In genomic region chr10:15147594-15148392, GRCh38 we compare ENCODE assay signal across 17 cellular contexts. TPM values are rescaled to one million over a fixed set of nuclear protein-coding genes. Genes with fewer than 3 reads are reported as not detected.
DNase-seq lines count a peak whose midpoint lies in the region; FAIRE-seq and TF ChIP-seq lines count a peak whose summit lies in the region.
"Had no signal": no experiment of that assay in that cellular context is flagged by ENCODE, and none has a peak within 500 bp of the region (broad histone marks: within the 10 kb centered on the region; RNA-seq: fewer than 3 reads in every experiment).

No MANE protein-coding gene starts in this region.

- no peak overlapping the region for H3K14ac ChIP-seq in H1 (ENCODE audit: insufficient read length)

- no peak overlapping the region for H3K4me2 ChIP-seq in H1 (ENCODE audit: insufficient read depth in 1 of 2, low read depth in 2 of 2, low read length in 2 of 2)
- H3K4me2 ChIP-seq: BLaER1 treated with 17β-estradiol and CSF1 and Interleukin-3, amounts not matched to agents 10 nM and 100 nM; GM23338 had no signal

- no peak for FAIRE-seq in H1 (lab: Jason Lieb, UNC)
- FAIRE-seq: HTR-8/SVneo had no signal

- no peak for TF ChIP-seq EP300 in H1 (IDR thresholded peaks at IDR 0.05; ENCODE audit: borderline replicate concordance in 1 of 2, low read depth in 2 of 2, low read length in 2 of 2)

- no peaks in the 10 kb centered on the region for H3K9me3 ChIP-seq in HEK293 (ENCODE audit: control insufficient read depth, insufficient read depth, low read depth, low read length)
- H3K9me3 ChIP-seq in H1 (ENCODE audit: insufficient read depth in 2 of 2, low read depth in 1 of 2, low read length in 1 of 2) = 0 out of 4 replicates have a peak, but pooled peaks cover 0 to 4% of the 10 kb centered on the region in 2 experiments

- H3K4me1 ChIP-seq in HEK293 (ENCODE audit: control insufficient read depth, insufficient read depth, low read length) (no peaks in the 10 kb centered on the region), H1 (replicated peaks in 1 of 4; ENCODE audit: control insufficient read depth in 3 of 4, insufficient read depth in 4 of 4, low read length in 3 of 4) (no peaks in the 10 kb centered on the region; a peak in 1 of 7 replicates)

- H3K9ac ChIP-seq in H1 (replicated peaks in 1 of 4; ENCODE audit: extremely low read depth in 1 of 4, low read depth in 3 of 4, low read length in 3 of 4) = no peak overlapping the region
- H3K9ac ChIP-seq: BLaER1 treated with 17β-estradiol and CSF1 and Interleukin-3, amounts not matched to agents 10 nM and 100 nM had no signal

- 95% methylated on average over 4 of the region's 4 CpGs; no CpG with 5 or more reads in 1 of the 2 experiments for WGBS in H1 (ENCODE audit: extremely low coverage in 1 of 2, insufficient coverage in 1 of 2, insufficient read length in 1 of 2, insufficient replicate concordance in 2 of 2, low coverage in 1 of 2, low lambda C conversion rate in 2 of 2, missing lambda C conversion rate in 1 of 2), 2 experiments

- H3K36me3 Mint-ChIP-seq in activated CD4-positive, alpha-beta T cell treated with anti-CD3 and anti-CD28 coated beads, Interleukin-2, amount 10 ng/mL, durations not matched to agents 7 days and 5 days (ENCODE audit: low read depth) = peaks cover 18% of the 10 kb centered on the region
- H3K36me3 Mint-ChIP-seq: IgD-negative memory B cell had no signal

- peak overlapping the region; percentile 54 for H3K27ac Mint-ChIP-seq in activated CD4-positive, alpha-beta T cell treated with anti-CD3 and anti-CD28 coated beads, Interleukin-2, amount 10 ng/mL, durations not matched to agents 7 days and 5 days
- H3K27ac Mint-ChIP-seq: B cell; CD8-positive, alpha-beta T cell; GM23338; IgD-negative memory B cell had no signal

- peaks cover 23% of the 10 kb centered on the region for H3K4me1 Mint-ChIP-seq in activated CD4-positive, alpha-beta T cell treated with anti-CD3 and anti-CD28 coated beads, Interleukin-2, amount 10 ng/mL, durations not matched to agents 7 days and 5 days

- no peaks in the 10 kb centered on the region for H3K27me3 Mint-ChIP-seq in activated CD4-positive, alpha-beta T cell treated with anti-CD3 and anti-CD28 coated beads, Interleukin-2, amount 10 ng/mL, durations not matched to agents 7 days and 5 days
- H3K27me3 Mint-ChIP-seq: B cell, IgD-negative memory B cell had no signal

- H3K18ac ChIP-seq in H1 (ENCODE audit: extremely low read depth, low read length) = no peak overlapping the region

- H4K20me1 ChIP-seq in H1 (replicated peaks in 1 of 2; ENCODE audit: control insufficient read depth in 1 of 2, insufficient read depth in 2 of 2, low read length in 2 of 2) = peaks cover 0 to 4% of the 10 kb centered on the region in 2 experiments
- H4K20me1 ChIP-seq: BLaER1 treated with 17β-estradiol and CSF1 and Interleukin-3, amounts not matched to agents 10 nM and 100 nM had no signal

- H4K5ac ChIP-seq in H1 (ENCODE audit: insufficient read length, low read depth, low read length) = no peak overlapping the region

- TF ChIP-seq POLR2A in H1 (IDR thresholded peaks at IDR 0.05; ENCODE audit: control extremely low read depth in 1 of 2, low read depth in 2 of 2, low read length in 2 of 2) = no peak

- H3K36me3 ChIP-seq in HEK293 (ENCODE audit: control insufficient read depth in 2 of 2, insufficient read depth in 1 of 2, low read length in 2 of 2) (no peaks in the 10 kb centered on the region), H1 (ENCODE audit: control insufficient read depth in 2 of 4, insufficient read depth in 4 of 4, low read length in 3 of 4) (no peaks in the 10 kb centered on the region)
- H3K36me3 ChIP-seq: BLaER1 treated with 17β-estradiol and CSF1 and Interleukin-3, amounts not matched to agents 10 nM and 100 nM had no signal

- no peak overlapping the region for H2BK20ac ChIP-seq in H1 (ENCODE audit: low read length)

- TF ChIP-seq RAD21 in H1 (IDR thresholded peaks at IDR 0.05 in 1 of 2, conservative IDR thresholded peaks at IDR 0.05 in 1 of 2; ENCODE audit: low read depth in 2 of 2, low read length in 2 of 2) = no peak

- H3K4ac ChIP-seq in H1 (replicated peaks; ENCODE audit: insufficient read length, low read depth, low read length) = no peak overlapping the region

- H4K91ac ChIP-seq in H1 (replicated peaks; ENCODE audit: insufficient read length, low read length) = no peak overlapping the region

- H2BK12ac ChIP-seq in H1 (ENCODE audit: low read depth, low read length) = no peak overlapping the region

- H3K27ac ChIP-seq in HEK293 (ENCODE audit: extremely low read depth, low read depth, low read length) = no peak overlapping the region
- H3K27ac ChIP-seq in H1 (ENCODE audit: low read depth, low read length) = no peak overlapping the region
- H3K27ac ChIP-seq: BLaER1 treated with 17β-estradiol and CSF1 and Interleukin-3, amounts not matched to agents 10 nM and 100 nM had no signal

- TF ChIP-seq CTCF in HEK293 (tag by site-specific recombination; IDR thresholded peaks at IDR 0.05) = no peak
- no peak for TF ChIP-seq CTCF in H1 (IDR thresholded peaks at IDR 0.05; ENCODE audit: control extremely low read depth in 1 of 3, insufficient read depth in 1 of 3, low read depth in 1 of 3, low read length in 3 of 3)

- H3K9me3 Mint-ChIP-seq in activated CD4-positive, alpha-beta T cell treated with anti-CD3 and anti-CD28 coated beads, Interleukin-2, amount 10 ng/mL, durations not matched to agents 7 days and 5 days = peaks cover 5% of the 10 kb centered on the region
- H3K9me3 Mint-ChIP-seq: CD8-positive, alpha-beta T cell; GM23338 had no signal

- H3K79me1 ChIP-seq in H1 (ENCODE audit: low read depth, low read length) = peaks cover 4% of the 10 kb centered on the region; the same call in 1 of the 2 replicates

- H2AFZ ChIP-seq in H1 (ENCODE audit: low read length) = no peak overlapping the region
- H2AFZ ChIP-seq: GM23338 had no signal

- no peak overlapping the region for H3K4me3 ChIP-seq in HEK293 (ENCODE audit: low read depth, low read length)
- no peak overlapping the region for H3K4me3 ChIP-seq in H1 (ENCODE audit: extremely low read depth in 1 of 4, insufficient read depth in 2 of 4, low read depth in 3 of 4, low read length in 4 of 4)
- H3K4me3 ChIP-seq: BLaER1 treated with 17β-estradiol and CSF1 and Interleukin-3, amounts not matched to agents 10 nM and 100 nM; GM23338 had no signal

- H3K4me3 Mint-ChIP-seq in activated CD4-positive, alpha-beta T cell treated with anti-CD3 and anti-CD28 coated beads, Interleukin-2, amount 10 ng/mL, durations not matched to agents 7 days and 5 days = no peak overlapping the region
- H3K4me3 Mint-ChIP-seq: B cell; CD8-positive, alpha-beta T cell; GM23338; IgD-negative memory B cell had no signal

- DNase-seq in activated CD4-positive, alpha-beta T cell treated with anti-CD3 and anti-CD28 coated beads, Interleukin-2, amount 10 ng/mL, durations not matched to agents 7 days and 5 days = no peak
- no peak for DNase-seq in activated CD4-positive, alpha-beta T cell treated with anti-CD3 and anti-CD28 coated beads for 1 hour
- DNase-seq in H1 (ENCODE audit: low read depth in 1 of 2, low spot score in 2 of 2) (no peak), SHP77 (lab: John Stamatoyannopoulos, UW) (no peak)
- DNase-seq in central memory CD4-positive, alpha-beta T cell = no peak
- DNase-seq: 8988T; Calu3; CD8-positive, alpha-beta T cell; DMS79 treated with DMSO at 0.1 percent for 48 hours; GF-D8; H7 had no signal

- peaks cover 0 to 21% of the 10 kb centered on the region in 2 experiments; a peak in 2 of 4 replicates for H3K79me2 ChIP-seq in H1 (ENCODE audit: control insufficient read depth in 1 of 2, insufficient read depth in 2 of 2, low read length in 2 of 2)

- peaks cover 8% of the 10 kb centered on the region; the same call in 1 of the 2 replicates for H3K23me2 ChIP-seq in H1 (ENCODE audit: low read depth, low read length)

- H2BK120ac ChIP-seq in H1 (replicated peaks; ENCODE audit: low read depth, low read length) = no peak overlapping the region

- no peak overlapping the region for H3K23ac ChIP-seq in H1 (ENCODE audit: insufficient read length)

- no peak overlapping the region for H4K8ac ChIP-seq in H1 (ENCODE audit: extremely low read depth, insufficient read depth, low read length)

- H2BK15ac ChIP-seq in H1 (ENCODE audit: low read length) = no peak overlapping the region

- no peak overlapping the region for H3K56ac ChIP-seq in H1 (replicated peaks; ENCODE audit: insufficient read length, low read depth, low read length)

- H2BK5ac ChIP-seq in H1 (ENCODE audit: low read depth, low read length) = no peak overlapping the region

- POLR2A ChIA-PET in activated CD4-positive, alpha-beta T cell treated with anti-CD3 and anti-CD28 coated beads, Interleukin-2, amount 10 ng/mL, durations not matched to agents 7 days and 5 days (lab: Charles Lee) = no interaction called here
- POLR2A ChIA-PET in HEK293 (lab: Yijun Ruan, JAX) = no interaction called here
- POLR2A ChIA-PET in H1 (lab: Charles Lee; ENCODE audit: partially characterized antibody) = no interaction called here

- H2AK5ac ChIP-seq in H1 (ENCODE audit: low read depth, low read length) = no peak overlapping the region

- CTCF ChIA-PET in activated CD4-positive, alpha-beta T cell treated with anti-CD3 and anti-CD28 coated beads, Interleukin-2, amount 10 ng/mL, durations not matched to agents 7 days and 5 days (lab: Charles Lee) = interaction anchor here (0.6 to 1.2 kb wide), 2 partner anchors 9 to 16 kb away, joined by 3 read pairs; no protein-coding TSS in a partner anchor
- CTCF ChIA-PET in HEK293 (lab: Yijun Ruan, JAX) = interaction anchor here (0.6 kb wide), 1 partner anchor 26 kb away, joined by 3 read pairs; no protein-coding TSS in a partner anchor
- CTCF ChIA-PET in H1 (lab: Charles Lee; ENCODE audit: partially characterized antibody) = no interaction called here

- H3K27me3 ChIP-seq in H1 (replicated peaks in 1 of 4; ENCODE audit: control insufficient read depth in 3 of 4, extremely low read depth in 1 of 4, insufficient read depth in 3 of 4, low read length in 3 of 4) = no peaks in the 10 kb centered on the region
- H3K27me3 ChIP-seq: BLaER1 treated with 17β-estradiol and CSF1 and Interleukin-3, amounts not matched to agents 10 nM and 100 nM had no signal

RNA-seq across cellular contexts. Expression of gene NMT2, which starts 20.7 kb away (rescaled TPM):
- total RNA-seq in activated CD4-positive, alpha-beta T cell treated with anti-CD3 and anti-CD28 coated beads, Interleukin-2, amount 10 ng/mL, durations not matched to agents 7 days and 5 days = 10 to 100 TPM; 47.7 to 50.9 TPM
- total RNA-seq in H1 (2021; fragmentation: NEBNext Ultra II Directional; extraction: Animal tissue kit (Norgen Biotek cat#: 25700)) = 15.4 and 16.6 TPM in 2 replicates
- polyA plus RNA-seq in H1 (2011; rRNA removed) = 4.4 and 4.7 TPM in 2 replicates
- polyA plus RNA-seq in H1 (2011; cell fraction: cytosol; rRNA removed) = 5.4 TPM
- 5.7 TPM for polyA plus RNA-seq in H1 (2011; cell fraction: nucleus; rRNA removed)
- polyA plus RNA-seq in H1 (2012, experiment 1 of 2) = 8.2 to 15.1 TPM (median 9.4 TPM) in 4 replicates
- 2.3 TPM for polyA plus RNA-seq in H1 (2012, experiment 2 of 2)
- polyA plus RNA-seq in H1 (2013, experiment 1 of 2) = 8.8 TPM
- 9.0 TPM for polyA plus RNA-seq in H1 (2013, experiment 2 of 2)
- polyA minus RNA-seq in H1 (2011; rRNA and poly(A)+ RNA removed) = 4.0 and 6.3 TPM in 2 replicates
- 2.7 TPM for polyA minus RNA-seq in H1 (2011; cell fraction: cytosol; rRNA and poly(A)+ RNA removed)
- 10.1 TPM for polyA minus RNA-seq in H1 (2011; cell fraction: nucleus; rRNA and poly(A)+ RNA removed)

RNA-seq across cellular contexts. Expression of gene RPP38, which starts 50.6 kb away (rescaled TPM):
- total RNA-seq in activated CD4-positive, alpha-beta T cell treated with anti-CD3 and anti-CD28 coated beads, Interleukin-2, amount 10 ng/mL, durations not matched to agents 7 days and 5 days = 10 to 100 TPM; 17.4 to 19.2 TPM
- total RNA-seq in H1 (2021; fragmentation: NEBNext Ultra II Directional; extraction: Animal tissue kit (Norgen Biotek cat#: 25700)) = 21.9 and 23.3 TPM in 2 replicates
- polyA plus RNA-seq in H1 (2011; rRNA removed) = 17.4 and 20.8 TPM in 2 replicates
- polyA plus RNA-seq in H1 (2011; cell fraction: cytosol; rRNA removed) = 26.8 TPM
- 17.7 TPM for polyA plus RNA-seq in H1 (2011; cell fraction: nucleus; rRNA removed)
- polyA plus RNA-seq in H1 (2012, experiment 1 of 2) = 23.0 to 24.6 TPM (median 23.8 TPM) in 4 replicates
- polyA plus RNA-seq in H1 (2012, experiment 2 of 2) = 14.9 TPM
- polyA plus RNA-seq in H1 (2013, experiment 1 of 2) = 22.9 TPM
- 23.4 TPM for polyA plus RNA-seq in H1 (2013, experiment 2 of 2)
- polyA minus RNA-seq in H1 (2011; rRNA and poly(A)+ RNA removed) = 11.6 and 20.0 TPM in 2 replicates
- 9.3 TPM for polyA minus RNA-seq in H1 (2011; cell fraction: cytosol; rRNA and poly(A)+ RNA removed)
- 13.5 TPM for polyA minus RNA-seq in H1 (2011; cell fraction: nucleus; rRNA and poly(A)+ RNA removed)

RNA-seq across cellular contexts. Expression of gene ACBD7, which starts 59.2 kb away (rescaled TPM):
- 1 to 10 TPM; 8.1 to 9.2 TPM for total RNA-seq in activated CD4-positive, alpha-beta T cell treated with anti-CD3 and anti-CD28 coated beads, Interleukin-2, amount 10 ng/mL, durations not matched to agents 7 days and 5 days
- 17.8 and 19.6 TPM in 2 replicates for total RNA-seq in H1 (2021; fragmentation: NEBNext Ultra II Directional; extraction: Animal tissue kit (Norgen Biotek cat#: 25700))
- polyA plus RNA-seq in H1 (2011; rRNA removed) = 9.0 and 11.5 TPM in 2 replicates
- polyA plus RNA-seq in H1 (2011; cell fraction: cytosol; rRNA removed) = 11.2 TPM
- polyA plus RNA-seq in H1 (2011; cell fraction: nucleus; rRNA removed) = 4.1 TPM
- 10.2 to 15.5 TPM (median 14.2 TPM) in 4 replicates for polyA plus RNA-seq in H1 (2012, experiment 1 of 2)
- 3.6 TPM for polyA plus RNA-seq in H1 (2012, experiment 2 of 2)
- polyA plus RNA-seq in H1 (2013, experiment 1 of 2) = 5.3 TPM
- 4.6 TPM for polyA plus RNA-seq in H1 (2013, experiment 2 of 2)
- polyA minus RNA-seq in H1 (2011; rRNA and poly(A)+ RNA removed) = 5.1 and 7.2 TPM in 2 replicates
- polyA minus RNA-seq in H1 (2011; cell fraction: cytosol; rRNA and poly(A)+ RNA removed) = 9.2 TPM
- 5.8 TPM for polyA minus RNA-seq in H1 (2011; cell fraction: nucleus; rRNA and poly(A)+ RNA removed)
- polyA plus RNA-seq: IgD-negative memory B cell had no signal
